ENCODE assay signal across 11 cellular contexts in the genomic region with DNA sequence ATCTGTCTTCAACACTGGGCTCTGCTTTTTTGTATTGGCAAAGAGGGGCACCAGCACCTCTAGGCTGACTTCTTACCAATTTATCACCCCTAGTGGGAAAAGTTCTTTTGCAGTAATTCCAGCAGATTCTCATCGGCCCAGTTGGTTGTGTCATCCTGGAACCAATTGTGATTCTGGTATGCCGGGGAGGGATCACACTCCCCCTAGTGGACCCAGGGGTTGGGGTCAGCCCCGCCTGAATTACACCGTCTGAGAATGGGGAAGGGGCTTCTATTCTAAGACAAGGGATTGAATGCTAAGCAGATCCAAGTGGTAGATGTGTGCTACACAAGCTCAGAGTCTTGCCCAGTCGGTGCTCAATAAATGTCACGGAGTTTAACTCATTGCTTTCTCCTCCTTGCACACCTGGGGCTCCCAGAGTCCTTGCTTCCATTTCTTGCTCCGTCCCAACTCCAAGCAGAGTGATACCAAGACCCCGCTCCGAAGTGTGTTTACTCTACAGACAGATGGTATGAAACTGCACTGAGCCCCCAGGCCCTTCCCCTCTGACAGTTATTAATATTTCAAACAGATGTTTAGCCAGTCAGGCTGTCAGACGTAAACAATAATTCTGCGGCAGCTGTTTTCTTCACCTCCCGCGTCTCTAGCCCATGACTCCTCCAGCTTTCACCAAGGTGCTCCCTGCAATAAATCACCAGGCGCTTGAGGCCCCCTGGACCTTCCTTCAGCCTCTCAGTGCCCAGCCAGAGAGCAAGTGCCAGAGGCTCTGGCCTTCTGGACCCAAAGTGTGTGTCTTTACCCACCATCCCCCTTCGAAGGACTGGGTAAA.
DNase-seq lines count a peak whose midpoint lies in the region; ATAC-seq and TF ChIP-seq lines count a peak whose summit lies in the region.
"Had no signal": no experiment of that assay in that cellular context is flagged by ENCODE, and none has a peak within 500 bp of the region (broad histone marks: within the 10 kb centered on the region; RNA-seq: fewer than 3 reads in every experiment).

No MANE protein-coding gene starts in this region.

- H3K4me3 ChIP-seq in GM06990 (replicated peaks; ENCODE audit: low read depth, low read length) (no peak overlapping the region), epithelial cell of esophagus (ENCODE audit: low read length) (no peak overlapping the region), psoas muscle (no peak overlapping the region), ovary (no peak overlapping the region)

- H3K4me1 ChIP-seq in psoas muscle, result no peaks in the 10 kb centered on the region
- no peaks in the 10 kb centered on the region for H3K4me1 ChIP-seq in ovary (ENCODE audit: insufficient read depth)

- no peaks in the 10 kb centered on the region for H3K9me3 ChIP-seq in psoas muscle
- no peaks in the 10 kb centered on the region for H3K9me3 ChIP-seq in ovary

- no peak for TF ChIP-seq POLR2A in ovary (IDR thresholded peaks at IDR 0.05)

- WGBS in psoas muscle, 3 donors, result 27 to 39% (median 33%) methylated on average over 15 of the region's 15 CpGs
- WGBS in ovary, 3 donors, result 28 to 42% (median 34%) methylated on average over 15 of the region's 15 CpGs

- no peak for TF ChIP-seq EP300 in ovary (IDR thresholded peaks at IDR 0.05)

- peak; percentile 50 for TF ChIP-seq CTCF in GM06990 (IDR thresholded peaks at IDR 0.05; ENCODE audit: insufficient read depth, low read length, poor library complexity, severe bottlenecking)
- peak; percentile 18 for TF ChIP-seq CTCF in epithelial cell of esophagus (IDR thresholded peaks at IDR 0.05; ENCODE audit: insufficient read depth, low read depth, low read length, missing control alignments)
- peak; percentile 36 for TF ChIP-seq CTCF in psoas muscle (IDR thresholded peaks at IDR 0.05)
- no peak for TF ChIP-seq CTCF in ovary (IDR thresholded peaks at IDR 0.05)

- H3K27ac ChIP-seq in psoas muscle, result no peak overlapping the region
- no peak overlapping the region for H3K27ac ChIP-seq in ovary

- no peak for DNase-seq in GM06990 (ENCODE audit: extremely low read depth, insufficient read length)
- DNase-seq in NCI-H2171 (lab: John Stamatoyannopoulos, UW), result peak; percentile 75
- no peak for DNase-seq in epithelial cell of esophagus (ENCODE audit: low read depth)
- no peak for DNase-seq in psoas muscle
- DNase-seq in NCI-H510A (lab: John Stamatoyannopoulos, UW), result no peak
- DNase-seq in kidney tubule cell (ENCODE audit: low spot score), result no peak
- DNase-seq in ovary, result no peak
- DNase-seq: activated CD4-positive, alpha-beta T cell treated with anti-CD3 and anti-CD28 coated beads for 36 hours; central memory CD4-positive, alpha-beta T cell; stimulated activated CD4-positive, alpha-beta T cell treated with anti-CD3 and anti-CD28 coated beads, Interleukin-1b, Interleukin-23, amount 100 ng/mL, for 48 hours had no signal

- H3K36me3 ChIP-seq in GM06990 (ENCODE audit: control insufficient read depth, insufficient read depth, low read length), result no peaks in the 10 kb centered on the region
- no peaks in the 10 kb centered on the region for H3K36me3 ChIP-seq in psoas muscle (ENCODE audit: insufficient read depth in 1 of 2, low read depth in 1 of 2)
- H3K36me3 ChIP-seq in ovary, result no peaks in the 10 kb centered on the region

- no peaks in the 10 kb centered on the region for H3K27me3 ChIP-seq in GM06990 (replicated peaks; ENCODE audit: control insufficient read depth, insufficient read depth, low read length)
- H3K27me3 ChIP-seq in psoas muscle (ENCODE audit: insufficient read depth in 3 of 3, low read length in 2 of 3), result no peaks in the 10 kb centered on the region
- no peaks in the 10 kb centered on the region for H3K27me3 ChIP-seq in ovary

- ATAC-seq in psoas muscle, result peak in 3 of 4 donors; percentile 14 to 59 (median 54)
- ATAC-seq in HG03196 (IDR thresholded peaks at IDR 0.05; ENCODE audit: unreplicated experiment), result no peak
- ATAC-seq: activated CD4-positive, alpha-beta T cell treated with anti-CD3 and anti-CD28 coated beads for 36 hours had no signal

- intact Hi-C loops in psoas muscle (cut with DNase I) (no loop called here), ovary (cut with DNase I) (no loop called here)

Comparison
In these comparisons a context has a peak if more than half of its experiments do, and no peak if none do; other contexts are left out.
1. CTCF ChIP-seq: peak in GM06990 (single experiment), epithelial cell of esophagus (single experiment) and psoas muscle (single experiment); none in ovary (0 of 3).